In genomic region chr2:218710334-218710686, GRCh38 we compare ENCODE assay signal across 7 cellular contexts. TPM values are rescaled to one million over a fixed set of nuclear protein-coding genes. Genes with fewer than 3 reads are reported as not detected.
A peak's percentile ranks its signal among the peaks of the same experiment; 100 is the strongest.
DNase-seq lines count a peak whose midpoint lies in the region; ATAC-seq and TF ChIP-seq lines count a peak whose summit lies in the region.

No MANE protein-coding gene starts in this region.

- peak overlapping the region; percentile 79 for H3K4me3 ChIP-seq in HUES64 (ENCODE audit: low read length)
- peak overlapping the region; percentile 80 to 97 (median 85) for H3K4me3 ChIP-seq in stomach

- no peak overlapping the region for H3K9ac ChIP-seq in HUES64 (ENCODE audit: low read depth, low read length)

- POLR2A ChIA-PET in activated naive CD8-positive, alpha-beta T cell treated with anti-CD3 and anti-CD28 coated beads, Interleukin-2, amount 10 ng/mL, durations not matched to agents 7 days and 5 days (lab: Charles Lee): interaction anchor here (1.0 to 1.8 kb wide), 3 partner anchors 38 to 424 kb away, joined by 3 to 9 read pairs (median 5); partner anchors contain the start of genes BCS1L, RNF25, STK36 and ZNF142

- H3K27ac ChIP-seq in HUES64 (ENCODE audit: low read depth, low read length) (no peak overlapping the region), stomach (peak overlapping the region in 4 of 5 donors; percentile 91 to 97 (median 96))

- H3K36me3 ChIP-seq in HUES64 (ENCODE audit: insufficient read depth, low read length): peaks cover 9% of the 10 kb centered on the region; the same call in 1 of the 2 replicates
- no peaks in the 10 kb centered on the region for H3K36me3 ChIP-seq in stomach

- peaks cover 10% of the 10 kb centered on the region for H3K27me3 Mint-ChIP-seq in activated naive CD8-positive, alpha-beta T cell treated with anti-CD3 and anti-CD28 coated beads, Interleukin-2, amount 10 ng/mL, durations not matched to agents 7 days and 5 days
- H3K27me3 Mint-ChIP-seq in immature natural killer cell (ENCODE audit: low read depth in 3 of 3): peaks cover 7 to 8% (median 8%) of the 10 kb centered on the region in 3 donors

- peak overlapping the region; percentile 99 for H3K4me3 Mint-ChIP-seq in activated naive CD8-positive, alpha-beta T cell treated with anti-CD3 and anti-CD28 coated beads, Interleukin-2, amount 10 ng/mL, durations not matched to agents 7 days and 5 days
- H3K4me3 Mint-ChIP-seq in immature natural killer cell: peak overlapping the region; percentile 92 to 99 (median 94)

- TF ChIP-seq POLR2A in stomach (IDR thresholded peaks at IDR 0.05): no peak

- no peaks in the 10 kb centered on the region for H3K9me3 Mint-ChIP-seq in activated naive CD8-positive, alpha-beta T cell treated with anti-CD3 and anti-CD28 coated beads, Interleukin-2, amount 10 ng/mL, durations not matched to agents 7 days and 5 days
- no peaks in the 10 kb centered on the region for H3K9me3 Mint-ChIP-seq in immature natural killer cell

- H3K4me1 Mint-ChIP-seq in activated naive CD8-positive, alpha-beta T cell treated with anti-CD3 and anti-CD28 coated beads, Interleukin-2, amount 10 ng/mL, durations not matched to agents 7 days and 5 days: peaks cover 23% of the 10 kb centered on the region
- H3K4me1 Mint-ChIP-seq in immature natural killer cell: peaks cover 12 to 16% of the 10 kb centered on the region in 2 donors

- WGBS in HUES64: 62% methylated on average over 14 of the region's 14 CpGs
- WGBS in stomach, 5 donors: 34 to 49% (median 45%) methylated on average over 14 of the region's 14 CpGs

- H3K27me3 ChIP-seq in HUES64 (ENCODE audit: insufficient read depth, low read length) (no peaks in the 10 kb centered on the region), stomach (no peaks in the 10 kb centered on the region)

- intact Hi-C loops in stomach (cut with DNase I; ENCODE audit: low total_unique reads): no loop called here

- H3K4me1 ChIP-seq in HUES64 (ENCODE audit: insufficient read depth, low read length) (no peaks in the 10 kb centered on the region), stomach (peaks cover 10 to 32% (median 20%) of the 10 kb centered on the region in 4 donors)

- no peak for DNase-seq in activated naive CD8-positive, alpha-beta T cell treated with anti-CD3 and anti-CD28 coated beads, Interleukin-2, amount 10 ng/mL, durations not matched to agents 7 days and 5 days
- no peak for DNase-seq in immature natural killer cell
- no peak for DNase-seq in stomach
- DNase-seq in stimulated activated CD4-positive, alpha-beta T cell treated with anti-CD3 and anti-CD28 coated beads, Interleukin-4, amount 100 ng/mL, for 1 hour: no peak
- no peak for DNase-seq in anterior cingulate cortex (lab: John Stamatoyannopoulos, UW)
- DNase-seq in NCI-H524 treated with DMSO at 0.1 percent for 48 hours (lab: John Stamatoyannopoulos, UW): no peak

- TF ChIP-seq EP300 in stomach (IDR thresholded peaks at IDR 0.05): no peak

- no peaks in the 10 kb centered on the region for H3K9me3 ChIP-seq in HUES64 (ENCODE audit: insufficient read depth, low read depth, low read length)
- no peaks in the 10 kb centered on the region for H3K9me3 ChIP-seq in stomach

- TF ChIP-seq CTCF in stomach (IDR thresholded peaks at IDR 0.05): no peak

- H3K27ac Mint-ChIP-seq in activated naive CD8-positive, alpha-beta T cell treated with anti-CD3 and anti-CD28 coated beads, Interleukin-2, amount 10 ng/mL, durations not matched to agents 7 days and 5 days: peak overlapping the region; percentile 65
- H3K27ac Mint-ChIP-seq in immature natural killer cell: peak overlapping the region in 5 of 6 donors; percentile 23 to 95 (median 85)

- no peak for ATAC-seq in activated naive CD8-positive, alpha-beta T cell treated with anti-CD3 and anti-CD28 coated beads, Interleukin-2, amount 10 ng/mL, durations not matched to agents 7 days and 5 days (ENCODE audit: low read depth)

- peaks cover 3% of the 10 kb centered on the region for H3K36me3 Mint-ChIP-seq in activated naive CD8-positive, alpha-beta T cell treated with anti-CD3 and anti-CD28 coated beads, Interleukin-2, amount 10 ng/mL, durations not matched to agents 7 days and 5 days
- H3K36me3 Mint-ChIP-seq in immature natural killer cell: no peaks in the 10 kb centered on the region

RNA-seq across cellular contexts. Expression of gene TTLL4, which starts 0.3 kb away (rescaled TPM):
- 53.7 TPM for polyA plus RNA-seq in HUES64 (2013, experiment 1 of 2)
- 55.2 TPM for polyA plus RNA-seq in HUES64 (2013, experiment 2 of 2)
- 10 to 100 TPM; 24.1 to 26.2 TPM for total RNA-seq in activated naive CD8-positive, alpha-beta T cell treated with anti-CD3 and anti-CD28 coated beads, Interleukin-2, amount 10 ng/mL, durations not matched to agents 7 days and 5 days
- 1 to 10 TPM in 2 of 3 donors, under 1 TPM in 1; 0.14 to 5.4 (median 3.8) TPM for polyA plus RNA-seq in immature natural killer cell
- total RNA-seq in stomach: 100 to 1,000 TPM in 2 of 5 donors, 10 to 100 TPM in 2, 1 to 10 TPM in 1; 8.8 to 139 (median 32.9) TPM
- 10 to 100 TPM in 2 of 3 donors, 1 to 10 TPM in 1; 9.2 to 11.6 (median 10.1) TPM for polyA plus RNA-seq in stomach

RNA-seq across cellular contexts. Expression of gene STK36, which starts 38.4 kb away (rescaled TPM):
- polyA plus RNA-seq in HUES64 (2013, experiment 1 of 2): 19.1 TPM
- 23.1 TPM for polyA plus RNA-seq in HUES64 (2013, experiment 2 of 2)
- 10 to 100 TPM; 19.9 to 20.1 TPM for total RNA-seq in activated naive CD8-positive, alpha-beta T cell treated with anti-CD3 and anti-CD28 coated beads, Interleukin-2, amount 10 ng/mL, durations not matched to agents 7 days and 5 days
- 1 to 10 TPM; 3.0 to 3.9 (median 3.9) TPM for polyA plus RNA-seq in immature natural killer cell
- total RNA-seq in stomach: 100 to 1,000 TPM in 1 of 5 donors, 10 to 100 TPM in 4; 25.2 to 253 (median 33.3) TPM
- 10 to 100 TPM in 1 of 3 donors, 1 to 10 TPM in 2; 3.8 to 23.3 (median 8.5) TPM for polyA plus RNA-seq in stomach

RNA-seq across cellular contexts. Expression of gene RNF25, which starts 38.5 kb away (rescaled TPM):
- 34.5 TPM for polyA plus RNA-seq in HUES64 (2013, experiment 1 of 2)
- 25.9 TPM for polyA plus RNA-seq in HUES64 (2013, experiment 2 of 2)
- total RNA-seq in activated naive CD8-positive, alpha-beta T cell treated with anti-CD3 and anti-CD28 coated beads, Interleukin-2, amount 10 ng/mL, durations not matched to agents 7 days and 5 days: 10 to 100 TPM; 21.9 to 30.9 TPM
- polyA plus RNA-seq in immature natural killer cell (10 to 100 TPM in 2 of 3 donors, 1 to 10 TPM in 1; 7.7 to 16.7 (median 16.3) TPM), stomach (10 to 100 TPM; 24.1 to 26.8 (median 26.1) TPM)
- 1 to 10 TPM in 4 of 5 donors, not detected in 1; 3.6 to 7.0 (median 4.6) TPM for total RNA-seq in stomach

RNA-seq across cellular contexts. Expression of gene BCS1L, which starts 50.8 kb away (rescaled TPM):
- polyA plus RNA-seq in HUES64 (2013, experiment 1 of 2): 22.4 TPM
- polyA plus RNA-seq in HUES64 (2013, experiment 2 of 2): 22.1 TPM
- total RNA-seq in activated naive CD8-positive, alpha-beta T cell treated with anti-CD3 and anti-CD28 coated beads, Interleukin-2, amount 10 ng/mL, durations not matched to agents 7 days and 5 days: 10 to 100 TPM; 46.7 to 49.3 TPM
- polyA plus RNA-seq in immature natural killer cell (10 to 100 TPM; 15.7 to 25.3 (median 16.8) TPM), stomach (10 to 100 TPM; 14.8 to 54.0 (median 20.1) TPM)
- total RNA-seq in stomach: 10 to 100 TPM in 4 of 5 donors, 1 to 10 TPM in 1; 2.3 to 77.3 (median 18.9) TPM

RNA-seq across cellular contexts. Expression of gene ZNF142, which starts 50.9 kb away (rescaled TPM):
- 16.6 TPM for polyA plus RNA-seq in HUES64 (2013, experiment 1 of 2)
- polyA plus RNA-seq in HUES64 (2013, experiment 2 of 2): 12.6 TPM
- 10 to 100 TPM; 48.6 TPM for total RNA-seq in activated naive CD8-positive, alpha-beta T cell treated with anti-CD3 and anti-CD28 coated beads, Interleukin-2, amount 10 ng/mL, durations not matched to agents 7 days and 5 days
- 10 to 100 TPM in 1 of 3 donors, 1 to 10 TPM in 1, not detected in 1; 2.8 to 18.2 TPM for polyA plus RNA-seq in immature natural killer cell
- 10 to 100 TPM in 4 of 5 donors, 1 to 10 TPM in 1; 8.3 to 49.1 (median 21.3) TPM for total RNA-seq in stomach
- polyA plus RNA-seq in stomach: 1 to 10 TPM; 3.6 to 5.5 (median 4.1) TPM
